22 cellular contexts compared by ENCODE assay signal in the genomic region with DNA sequence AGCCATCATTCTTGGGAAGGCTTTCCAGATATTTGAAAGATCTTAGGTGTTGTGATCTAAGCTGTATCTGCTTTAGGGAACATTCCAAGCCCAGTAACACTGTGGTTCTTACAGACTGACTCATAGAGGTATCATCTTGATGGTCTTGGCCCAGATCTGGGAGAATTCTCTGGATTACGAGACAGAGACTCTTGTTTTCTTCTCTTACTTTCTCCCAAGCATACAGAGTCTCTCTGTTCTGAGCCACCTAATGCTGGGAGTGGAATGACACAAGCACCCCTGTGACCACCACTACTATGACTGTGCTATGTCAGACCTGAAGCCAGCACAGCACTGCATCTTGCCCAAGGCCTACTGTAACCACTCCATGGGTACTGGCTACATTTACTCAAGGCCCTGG.
DNase-seq lines count a peak whose midpoint lies in the region; ATAC-seq, FAIRE-seq and TF ChIP-seq lines count a peak whose summit lies in the region.
"Had no signal": no experiment of that assay in that cellular context is flagged by ENCODE, and none has a peak within 500 bp of the region (broad histone marks: within the 10 kb centered on the region; RNA-seq: fewer than 3 reads in every experiment).

No MANE protein-coding gene starts in this region.

- no peak overlapping the region for H2AFZ ChIP-seq in keratinocyte (ENCODE audit: control insufficient read depth, low read length)
- H2AFZ ChIP-seq: neural progenitor cell had no signal

- no peak overlapping the region for H3K27ac ChIP-seq in keratinocyte (ENCODE audit: control insufficient read depth, insufficient read depth, low read length)
- H3K27ac ChIP-seq: esophagus squamous epithelium, neural progenitor cell, thyroid gland, VCaP had no signal

- H3K27me3 ChIP-seq in keratinocyte (ENCODE audit: control insufficient read depth, extremely low read depth, insufficient read depth, low read length), result no peaks in the 10 kb centered on the region
- H3K27me3 ChIP-seq: esophagus squamous epithelium, neural progenitor cell, thyroid gland had no signal

- H3K4me1 ChIP-seq in keratinocyte (ENCODE audit: control insufficient read depth, extremely low read depth, insufficient read depth, low read length), result peaks cover 10% of the 10 kb centered on the region
- H3K4me1 ChIP-seq: esophagus squamous epithelium, neural progenitor cell, thyroid gland had no signal

- no peak overlapping the region for H3K27ac Mint-ChIP-seq in chondrocyte (ENCODE audit: unreplicated experiment)
- no peak overlapping the region for H3K27ac Mint-ChIP-seq in stimulated activated naive B cell treated with anti-CD40 and anti-IgM and Interleukin-4, amounts not matched to agents 10 μg/mL and 1 μg/mL and 100 μg/mL, for 72 hours
- H3K27ac Mint-ChIP-seq: activated CD4-positive, alpha-beta memory T cell treated with anti-CD3 and anti-CD28 coated beads for 36 hours; activated naive CD4-positive, alpha-beta T cell treated with anti-CD3 and anti-CD28 coated beads, Interleukin-2, amount 50 U/mL, for 72 hours; neural progenitor cell; T-helper 1 cell treated with Interleukin-12 subunit alpha and Interleukin-12 subunit beta and Interleukin-4 antibody, amounts not matched to agents 30 μg/mL and 1 μg/mL, for 36 hours had no signal

- H3K4me3 Mint-ChIP-seq in chondrocyte (ENCODE audit: unreplicated experiment), result no peak overlapping the region
- no peak overlapping the region for H3K4me3 Mint-ChIP-seq in stimulated activated naive B cell treated with anti-CD40 and anti-IgM and Interleukin-4, amounts not matched to agents 10 μg/mL and 1 μg/mL and 100 μg/mL, for 72 hours
- H3K4me3 Mint-ChIP-seq: activated CD4-positive, alpha-beta memory T cell treated with anti-CD3 and anti-CD28 coated beads for 36 hours; neural progenitor cell; T-helper 1 cell treated with Interleukin-12 subunit alpha and Interleukin-12 subunit beta and Interleukin-4 antibody, amounts not matched to agents 30 μg/mL and 1 μg/mL, for 36 hours had no signal

- H3K9me3 ChIP-seq in keratinocyte (ENCODE audit: control insufficient read depth, low read depth, low read length), result peaks cover 3% of the 10 kb centered on the region
- H3K9me3 ChIP-seq: thyroid gland had no signal

- dilution Hi-C loops in keratinocyte (cut with MboI; ENCODE audit: extremely low pct_ligation_motif_present, low sequenced_read_pairs), result no loop called here

- no peak for ATAC-seq in stimulated activated naive B cell treated with anti-CD40 and anti-IgM and Interleukin-4, amounts not matched to agents 10 μg/mL and 1 μg/mL and 100 μg/mL, for 72 hours (replicated peaks)
- ATAC-seq: activated naive CD4-positive, alpha-beta T cell treated with anti-CD3 and anti-CD28 coated beads, Interleukin-2, amount 50 U/mL, for 72 hours; left colon had no signal

- H3K9me3 Mint-ChIP-seq in chondrocyte (ENCODE audit: low read depth), result peaks cover 51% of the 10 kb centered on the region
- peaks cover 18 to 24% of the 10 kb centered on the region in 2 donors for H3K9me3 Mint-ChIP-seq in stimulated activated naive B cell treated with anti-CD40 and anti-IgM and Interleukin-4, amounts not matched to agents 10 μg/mL and 1 μg/mL and 100 μg/mL, for 72 hours

- no peaks in the 10 kb centered on the region for H4K20me1 ChIP-seq in keratinocyte (ENCODE audit: control insufficient read depth, extremely low read depth, insufficient read depth, low read length)

- H3K79me2 ChIP-seq in keratinocyte (ENCODE audit: control insufficient read depth, insufficient read depth, low read length), result no peaks in the 10 kb centered on the region

- peak overlapping the region; percentile 14 for H3K4me2 ChIP-seq in keratinocyte (ENCODE audit: control insufficient read depth, extremely low read depth, insufficient read depth, low read depth, low read length)
- H3K4me2 ChIP-seq: neural progenitor cell had no signal

- no peaks in the 10 kb centered on the region for H3K9me1 ChIP-seq in keratinocyte (ENCODE audit: control insufficient read depth, extremely low read depth, insufficient read depth, low read length)

- no peaks in the 10 kb centered on the region for H3K36me3 ChIP-seq in keratinocyte (ENCODE audit: control insufficient read depth in 2 of 2, extremely low read depth in 1 of 2, insufficient read depth in 2 of 2, low read length in 2 of 2)
- H3K36me3 ChIP-seq: esophagus squamous epithelium, neural progenitor cell, thyroid gland had no signal

- peaks cover 3% of the 10 kb centered on the region for H3K4me1 Mint-ChIP-seq in chondrocyte (ENCODE audit: low read depth)
- H3K4me1 Mint-ChIP-seq in stimulated activated naive B cell treated with anti-CD40 and anti-IgM and Interleukin-4, amounts not matched to agents 10 μg/mL and 1 μg/mL and 100 μg/mL, for 72 hours, result no peaks in the 10 kb centered on the region
- H3K4me1 Mint-ChIP-seq: neural progenitor cell had no signal

- peaks cover 12% of the 10 kb centered on the region for H3K36me3 Mint-ChIP-seq in chondrocyte (ENCODE audit: low read depth)
- H3K36me3 Mint-ChIP-seq in stimulated activated naive B cell treated with anti-CD40 and anti-IgM and Interleukin-4, amounts not matched to agents 10 μg/mL and 1 μg/mL and 100 μg/mL, for 72 hours, result peaks cover 5 to 17% of the 10 kb centered on the region in 2 donors
- H3K36me3 Mint-ChIP-seq: neural progenitor cell had no signal

- peaks cover 5% of the 10 kb centered on the region for H3K27me3 Mint-ChIP-seq in chondrocyte (ENCODE audit: low read depth)
- peaks cover 35 to 48% of the 10 kb centered on the region in 2 donors for H3K27me3 Mint-ChIP-seq in stimulated activated naive B cell treated with anti-CD40 and anti-IgM and Interleukin-4, amounts not matched to agents 10 μg/mL and 1 μg/mL and 100 μg/mL, for 72 hours

- FAIRE-seq in keratinocyte (lab: Jason Lieb, UNC), result no peak
- FAIRE-seq: H54 had no signal

- H3K9ac ChIP-seq in keratinocyte (ENCODE audit: control insufficient read depth, extremely low read depth, insufficient read depth, low read length), result no peak overlapping the region
- H3K9ac ChIP-seq: neural progenitor cell had no signal

- DNase-seq in AG08395 (ENCODE audit: low spot score) (peak; percentile 40), M059J (ENCODE audit: low read depth) (peak; percentile 64), chondrocyte (ENCODE audit: low spot score) (peak; percentile 25), keratinocyte (ENCODE audit: low read depth, low spot score) (peak; percentile 57), NCI-H2171 (lab: John Stamatoyannopoulos, UW) (no peak), HUDEP-2 (lab: John Stamatoyannopoulos, UW; ENCODE audit: unreplicated experiment in 76 of 76) (no peak)
- no peak for DNase-seq in stimulated activated CD4-positive, alpha-beta T cell treated with anti-CD3 and anti-CD28 coated beads, Interleukin-4, amount 100 ng/mL, for 4 hours
- no peak for DNase-seq in stimulated activated naive B cell treated with anti-CD40 and anti-IgM and Interleukin-4, amounts not matched to agents 10 μg/mL and 1 μg/mL and 100 μg/mL, for 72 hours
- DNase-seq: activated CD4-positive, alpha-beta memory T cell treated with anti-CD3 and anti-CD28 coated beads for 36 hours; activated T-cell treated with anti-CD3 and anti-CD28 coated beads, Interleukin-2, amount 50 U/mL, for 1 hour; caudate nucleus; effector CD4-positive, alpha-beta T cell; esophagus squamous epithelium; KBM-7; left colon; NCI-H1105; thyroid gland had no signal

- no peak overlapping the region for H3K4me3 ChIP-seq in keratinocyte (ENCODE audit: control insufficient read depth in 2 of 3, extremely low read depth in 1 of 3, insufficient read depth in 2 of 3, low read depth in 1 of 3, low read length in 3 of 3)
- H3K4me3 ChIP-seq: esophagus squamous epithelium, neural progenitor cell, thyroid gland had no signal

- no peak for TF ChIP-seq CTCF in chondrocyte (IDR thresholded peaks at IDR 0.05)
- TF ChIP-seq CTCF in keratinocyte (optimal IDR thresholded peaks at IDR 0.05 in 1 of 3, IDR thresholded peaks at IDR 0.05 in 1 of 3, conservative IDR thresholded peaks at IDR 0.05 in 1 of 3; ENCODE audit: extremely low read depth in 1 of 3, insufficient read depth in 2 of 3, low read length in 3 of 3), result no peak

Comparison
In these comparisons a context has a peak if more than half of its experiments do, and no peak if none do; other contexts are left out.
1. DNase-seq: peak in AG08395 (single experiment), M059J (single experiment), chondrocyte (single experiment) and keratinocyte (single experiment); none in NCI-H2171 (single experiment), HUDEP-2 (0 of 76), stimulated activated CD4-positive, alpha-beta T cell treated with anti-CD3 and anti-CD28 coated beads, Interleukin-4, amount 100 ng/mL, for 4 hours (0 of 2) and stimulated activated naive B cell treated with anti-CD40 and anti-IgM and Interleukin-4, amounts not matched to agents 10 μg/mL and 1 μg/mL and 100 μg/mL, for 72 hours (single experiment).